10 cellular contexts compared by ENCODE assay signal in genomic region chr13:93244918-93245280, GRCh38. TPM values are rescaled to one million over a fixed set of nuclear protein-coding genes. Genes with fewer than 3 reads are reported as not detected.
DNase-seq lines count a peak whose midpoint lies in the region; ATAC-seq and TF ChIP-seq lines count a peak whose summit lies in the region.
"Had no signal": no experiment of that assay in that cellular context is flagged by ENCODE, and none has a peak within 500 bp of the region (broad histone marks: within the 10 kb centered on the region; RNA-seq: fewer than 3 reads in every experiment).

No MANE protein-coding gene starts in this region.

- WGBS in heart right ventricle, 2 donors: 68 to 73% methylated on average over 1 of the region's 1 CpG

- DNase-seq in EH (ENCODE audit: low read depth) (peak; percentile 58), adipocyte (ENCODE audit: low read depth) (peak; percentile 56), heart right ventricle (no peak), gastrocnemius medialis (no peak), SJCRH30 (no peak), RKO (ENCODE audit: low spot score) (no peak)
- DNase-seq: NCI-H526; stimulated activated CD4-positive, alpha-beta T cell treated with anti-CD3 and anti-CD28 coated beads, Interleukin-1b, Interleukin-23, amount 100 ng/mL, for 48 hours had no signal

- peak overlapping the region; percentile 89 for H3K9ac ChIP-seq in adipocyte (ENCODE audit: low read length)

- H3K4me1 ChIP-seq in adipocyte (ENCODE audit: control insufficient read depth, insufficient read depth, low read length) (peaks cover 42% of the 10 kb centered on the region), heart right ventricle (no peaks in the 10 kb centered on the region), gastrocnemius medialis (no peaks in the 10 kb centered on the region), SJCRH30 (peaks cover 8% of the 10 kb centered on the region; the same call in 1 of the 2 replicates)

- H3K27me3 ChIP-seq in adipocyte (replicated peaks; ENCODE audit: control insufficient read depth, insufficient read depth, low read length) (no peaks in the 10 kb centered on the region), heart right ventricle (no peaks in the 10 kb centered on the region), gastrocnemius medialis (no peaks in the 10 kb centered on the region), SJCRH30 (no peaks in the 10 kb centered on the region)

- in situ Hi-C loops in gastrocnemius medialis (cut with MboI; ENCODE audit: low sequenced_read_pairs in 4 of 4): loop anchor here in 1 of 4 donors (25.0 kb wide), 1 partner anchor 1117 kb away; no protein-coding TSS in a partner anchor

- H3K27ac ChIP-seq in heart right ventricle: peak overlapping the region in 3 of 10 donors; percentile 17 to 47 (median 31)
- H3K27ac ChIP-seq in gastrocnemius medialis: peak overlapping the region; percentile 14 to 43 (median 34)
- no peak overlapping the region for H3K27ac ChIP-seq in SJCRH30

- TF ChIP-seq CTCF in heart right ventricle (IDR thresholded peaks at IDR 0.05): no peak
- no peak for TF ChIP-seq CTCF in gastrocnemius medialis (IDR thresholded peaks at IDR 0.05 in 4 of 5, conservative IDR thresholded peaks at IDR 0.05 in 1 of 5)

- intact Hi-C loops in heart right ventricle (cut with DNase I) (no loop called here), gastrocnemius medialis (cut with DNase I; ENCODE audit: low total_unique reads) (no loop called here)

- TF ChIP-seq POLR2A in gastrocnemius medialis (IDR thresholded peaks at IDR 0.05): no peak

- ATAC-seq in heart right ventricle: peak in 1 of 8 donors; percentile 49
- peak; percentile 49 to 65 for ATAC-seq in gastrocnemius medialis
- ATAC-seq in HG03442 (IDR thresholded peaks at IDR 0.05; ENCODE audit: unreplicated experiment): no peak
- ATAC-seq in GM21360 (IDR thresholded peaks at IDR 0.05; ENCODE audit: unreplicated experiment): no peak

- H3K36me3 ChIP-seq in adipocyte (ENCODE audit: control insufficient read depth, insufficient read depth, low read length, severe bottlenecking) (no peaks in the 10 kb centered on the region), heart right ventricle (no peaks in the 10 kb centered on the region), gastrocnemius medialis (no peaks in the 10 kb centered on the region), SJCRH30 (peaks cover 2% of the 10 kb centered on the region; the same call in 1 of the 2 replicates)

- peaks cover 3% of the 10 kb centered on the region for H3K9me3 ChIP-seq in adipocyte (ENCODE audit: control insufficient read depth, low read length)
- peaks cover 0 to 14% (median 3%) of the 10 kb centered on the region in 11 donors for H3K9me3 ChIP-seq in heart right ventricle
- H3K9me3 ChIP-seq in gastrocnemius medialis: no peaks in the 10 kb centered on the region
- H3K9me3 ChIP-seq in SJCRH30 (replicated peaks): peaks cover 2% of the 10 kb centered on the region; the same call in 1 of the 2 replicates

- peak overlapping the region; percentile 84 for H3K4me3 ChIP-seq in adipocyte (ENCODE audit: low read length)
- H3K4me3 ChIP-seq in heart right ventricle: peak overlapping the region in 7 of 10 donors; percentile 12 to 43 (median 36)
- peak overlapping the region in 1 of 4 donors; percentile 18 for H3K4me3 ChIP-seq in gastrocnemius medialis
- H3K4me3 ChIP-seq in SJCRH30: no peak overlapping the region

RNA-seq across cellular contexts. Expression of gene GPC6, which starts 18.3 kb away (rescaled TPM):
- total RNA-seq in heart right ventricle (1 to 10 TPM; 1.3 to 5.4 (median 2.9) TPM), gastrocnemius medialis (under 1 TPM; 0.47 to 0.88 (median 0.59) TPM)
- under 1 TPM; 0.15 to 0.78 TPM for polyA plus RNA-seq in heart right ventricle
- total RNA-seq in SJCRH30 (2014; rRNA removed; shearing (Covaris generic)): 19.5 and 21.1 TPM in 2 replicates

Comparison
In these comparisons a context has a peak if more than half of its experiments do, and no peak if none do; other contexts are left out.
1. DNase-seq: peak in EH (single experiment) and adipocyte (single experiment); none in heart right ventricle (0 of 2), gastrocnemius medialis (0 of 2), SJCRH30 (0 of 2) and RKO (single experiment).
2. ATAC-seq: peak in gastrocnemius medialis (2 of 2); none in HG03442 (single experiment) and GM21360 (single experiment).